Comparison of ENCODE assay signal across 10 cellular contexts in the genomic region with DNA sequence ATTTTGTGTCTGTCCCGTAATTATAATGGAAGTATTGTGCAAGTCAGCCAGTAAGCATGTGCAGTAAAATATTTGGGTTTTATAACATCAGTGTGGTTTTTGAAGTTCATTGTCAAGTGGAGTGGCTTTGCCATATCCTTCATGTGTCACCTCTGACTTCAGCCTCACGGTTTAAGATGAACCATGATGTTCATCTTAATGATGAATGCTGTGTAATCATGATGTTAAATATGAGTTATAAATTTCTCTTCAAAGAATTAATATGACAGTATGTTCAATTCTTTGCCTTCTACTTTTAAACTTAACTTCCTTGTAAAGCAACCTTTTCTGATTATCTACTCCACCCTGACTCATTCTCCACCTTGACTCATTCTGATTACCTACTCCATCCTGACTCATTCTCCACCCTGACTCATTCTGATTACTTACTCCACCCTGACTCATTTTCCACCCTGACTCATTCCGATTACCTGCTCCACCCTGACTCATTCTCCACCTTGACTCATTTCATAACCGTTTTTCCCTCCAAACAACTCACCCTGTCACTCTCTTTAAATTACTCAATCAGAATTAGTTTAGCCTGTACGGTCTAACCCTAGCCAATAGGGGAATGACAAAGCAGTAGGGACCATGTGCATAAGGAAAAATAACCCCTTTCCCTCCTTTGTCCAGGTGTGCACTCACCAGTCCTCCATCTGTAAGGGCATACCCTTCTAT. TPM values are rescaled to one million over a fixed set of nuclear protein-coding genes. Genes with fewer than 3 reads are reported as not detected.
DNase-seq lines count a peak whose midpoint lies in the region; ATAC-seq and TF ChIP-seq lines count a peak whose summit lies in the region.
"Had no signal": no experiment of that assay in that cellular context is flagged by ENCODE, and none has a peak within 500 bp of the region (broad histone marks: within the 10 kb centered on the region; RNA-seq: fewer than 3 reads in every experiment).

No MANE protein-coding gene starts in this region.

- CTCF ChIA-PET in activated CD4-positive, alpha-beta T cell treated with anti-CD3 and anti-CD28 coated beads, Interleukin-2, amount 10 ng/mL, durations not matched to agents 7 days and 5 days (lab: Charles Lee): no interaction called here
- CTCF ChIA-PET in RWPE1 (lab: Yijun Ruan, JAX): no interaction called here

- H3K9me3 Mint-ChIP-seq in activated CD4-positive, alpha-beta T cell treated with anti-CD3 and anti-CD28 coated beads, Interleukin-2, amount 10 ng/mL, durations not matched to agents 7 days and 5 days: peaks cover 53% of the 10 kb centered on the region

- H3K27ac Mint-ChIP-seq in activated CD4-positive, alpha-beta T cell treated with anti-CD3 and anti-CD28 coated beads, Interleukin-2, amount 10 ng/mL, durations not matched to agents 7 days and 5 days: peak overlapping the region; percentile 42

- H3K27me3 Mint-ChIP-seq in activated CD4-positive, alpha-beta T cell treated with anti-CD3 and anti-CD28 coated beads, Interleukin-2, amount 10 ng/mL, durations not matched to agents 7 days and 5 days: no peaks in the 10 kb centered on the region

- DNase-seq in activated CD4-positive, alpha-beta T cell treated with anti-CD3 and anti-CD28 coated beads, Interleukin-2, amount 10 ng/mL, durations not matched to agents 7 days and 5 days: peak; percentile 40
- DNase-seq in activated CD4-positive, alpha-beta T cell treated with anti-CD3 and anti-CD28 coated beads, Interleukin-2, amount 50 U/mL, for 4 hours: no peak
- DNase-seq in RWPE1 (ENCODE audit: low spot score) (peak; percentile 69), foreskin fibroblast (peak; percentile 75 to 86), NCI-H2081 (lab: John Stamatoyannopoulos, UW) (no peak), NCI-H1694 treated with DMSO at 0.1 percent for 48 hours (lab: John Stamatoyannopoulos, UW) (no peak), NCI-H1436 treated with DMSO at 0.1 percent for 48 hours (lab: John Stamatoyannopoulos, UW) (no peak)

- ATAC-seq in HG02970 (IDR thresholded peaks at IDR 0.05; ENCODE audit: low FRiP score, unreplicated experiment): peak; percentile 93

- POLR2A ChIA-PET in activated CD4-positive, alpha-beta T cell treated with anti-CD3 and anti-CD28 coated beads, Interleukin-2, amount 10 ng/mL, durations not matched to agents 7 days and 5 days (lab: Charles Lee): no interaction called here
- POLR2A ChIA-PET in RWPE1 (lab: Yijun Ruan, JAX; ENCODE audit: low non-redundant PET): no interaction called here

- peaks cover 26% of the 10 kb centered on the region for H3K36me3 Mint-ChIP-seq in activated CD4-positive, alpha-beta T cell treated with anti-CD3 and anti-CD28 coated beads, Interleukin-2, amount 10 ng/mL, durations not matched to agents 7 days and 5 days (ENCODE audit: low read depth)

- TF ChIP-seq CTCF in RWPE1 (conservative IDR thresholded peaks at IDR 0.05; ENCODE audit: low read depth) (no peak), foreskin fibroblast (IDR thresholded peaks at IDR 0.05; ENCODE audit: low read depth, low read length) (no peak)

- peaks cover 17% of the 10 kb centered on the region for H3K4me1 Mint-ChIP-seq in activated CD4-positive, alpha-beta T cell treated with anti-CD3 and anti-CD28 coated beads, Interleukin-2, amount 10 ng/mL, durations not matched to agents 7 days and 5 days

- H3K4me3 Mint-ChIP-seq in activated CD4-positive, alpha-beta T cell treated with anti-CD3 and anti-CD28 coated beads, Interleukin-2, amount 10 ng/mL, durations not matched to agents 7 days and 5 days: no peak overlapping the region
- H3K4me3 Mint-ChIP-seq: neural crest cell had no signal

- no peak overlapping the region for H3K4me3 ChIP-seq in foreskin fibroblast (ENCODE audit: low read depth in 1 of 2, low read length in 2 of 2)
- H3K4me3 ChIP-seq: BLaER1 treated with 17β-estradiol and CSF1 and Interleukin-3, amounts not matched to agents 10 nM and 100 nM had no signal

- peak overlapping the region; percentile 87 for H3K27ac ChIP-seq in RWPE1
- H3K27ac ChIP-seq: BLaER1 treated with 17β-estradiol and CSF1 and Interleukin-3, amounts not matched to agents 10 nM and 100 nM had no signal

RNA-seq across cellular contexts. Expression of a gene that starts 50.3 kb away (rescaled TPM):
- 100 to 1,000 TPM; 101 to 111 TPM for total RNA-seq in activated CD4-positive, alpha-beta T cell treated with anti-CD3 and anti-CD28 coated beads, Interleukin-2, amount 10 ng/mL, durations not matched to agents 7 days and 5 days

Comparison
In these comparisons a context has a peak if more than half of its experiments do, and no peak if none do; other contexts are left out.
1. DNase-seq: peak in activated CD4-positive, alpha-beta T cell treated with anti-CD3 and anti-CD28 coated beads, Interleukin-2, amount 10 ng/mL, durations not matched to agents 7 days and 5 days (single experiment), RWPE1 (single experiment) and foreskin fibroblast (2 of 2); none in activated CD4-positive, alpha-beta T cell treated with anti-CD3 and anti-CD28 coated beads, Interleukin-2, amount 50 U/mL, for 4 hours (0 of 2), NCI-H2081 (0 of 2), NCI-H1694 treated with DMSO at 0.1 percent for 48 hours (single experiment) and NCI-H1436 treated with DMSO at 0.1 percent for 48 hours (single experiment).